In the genomic region with DNA sequence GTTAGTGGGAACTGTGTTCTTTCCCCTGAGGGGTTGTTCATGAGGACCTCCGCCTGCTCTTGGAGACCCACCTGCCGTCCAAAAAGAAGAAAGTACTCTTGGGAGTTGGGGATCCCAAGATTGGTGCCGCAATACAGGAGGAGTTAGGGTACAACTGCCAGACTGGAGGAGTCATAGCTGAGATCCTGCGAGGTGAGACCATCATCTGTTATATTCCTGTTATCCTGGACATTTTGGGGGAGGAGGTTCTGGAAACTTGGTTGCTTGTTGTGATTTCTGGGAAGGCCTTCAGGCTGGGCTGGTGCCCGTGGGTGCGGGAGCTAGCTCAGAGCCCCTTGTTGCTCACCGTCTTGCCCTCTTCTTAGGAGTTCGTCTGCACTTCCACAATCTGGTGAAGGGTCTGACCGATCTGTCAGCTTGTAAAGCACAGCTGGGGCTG, we compare ENCODE assay signal across 1 cellular context.
TF ChIP-seq lines count a peak whose summit lies in the region.

No MANE protein-coding gene starts in this region.

TF ChIP-seq in K562, 482 proteins besides CTCF, POLR2A, EP300 and RAD21:
- TF ChIP-seq KDM5B (IDR thresholded peaks at IDR 0.05; ENCODE audit: insufficient replicate concordance, low read depth, low read length) (peak; percentile 12), POLR2AphosphoS2 (IDR thresholded peaks at IDR 0.05; ENCODE audit: low read length) (no peak)
- TF ChIP-seq, protein P1, sequence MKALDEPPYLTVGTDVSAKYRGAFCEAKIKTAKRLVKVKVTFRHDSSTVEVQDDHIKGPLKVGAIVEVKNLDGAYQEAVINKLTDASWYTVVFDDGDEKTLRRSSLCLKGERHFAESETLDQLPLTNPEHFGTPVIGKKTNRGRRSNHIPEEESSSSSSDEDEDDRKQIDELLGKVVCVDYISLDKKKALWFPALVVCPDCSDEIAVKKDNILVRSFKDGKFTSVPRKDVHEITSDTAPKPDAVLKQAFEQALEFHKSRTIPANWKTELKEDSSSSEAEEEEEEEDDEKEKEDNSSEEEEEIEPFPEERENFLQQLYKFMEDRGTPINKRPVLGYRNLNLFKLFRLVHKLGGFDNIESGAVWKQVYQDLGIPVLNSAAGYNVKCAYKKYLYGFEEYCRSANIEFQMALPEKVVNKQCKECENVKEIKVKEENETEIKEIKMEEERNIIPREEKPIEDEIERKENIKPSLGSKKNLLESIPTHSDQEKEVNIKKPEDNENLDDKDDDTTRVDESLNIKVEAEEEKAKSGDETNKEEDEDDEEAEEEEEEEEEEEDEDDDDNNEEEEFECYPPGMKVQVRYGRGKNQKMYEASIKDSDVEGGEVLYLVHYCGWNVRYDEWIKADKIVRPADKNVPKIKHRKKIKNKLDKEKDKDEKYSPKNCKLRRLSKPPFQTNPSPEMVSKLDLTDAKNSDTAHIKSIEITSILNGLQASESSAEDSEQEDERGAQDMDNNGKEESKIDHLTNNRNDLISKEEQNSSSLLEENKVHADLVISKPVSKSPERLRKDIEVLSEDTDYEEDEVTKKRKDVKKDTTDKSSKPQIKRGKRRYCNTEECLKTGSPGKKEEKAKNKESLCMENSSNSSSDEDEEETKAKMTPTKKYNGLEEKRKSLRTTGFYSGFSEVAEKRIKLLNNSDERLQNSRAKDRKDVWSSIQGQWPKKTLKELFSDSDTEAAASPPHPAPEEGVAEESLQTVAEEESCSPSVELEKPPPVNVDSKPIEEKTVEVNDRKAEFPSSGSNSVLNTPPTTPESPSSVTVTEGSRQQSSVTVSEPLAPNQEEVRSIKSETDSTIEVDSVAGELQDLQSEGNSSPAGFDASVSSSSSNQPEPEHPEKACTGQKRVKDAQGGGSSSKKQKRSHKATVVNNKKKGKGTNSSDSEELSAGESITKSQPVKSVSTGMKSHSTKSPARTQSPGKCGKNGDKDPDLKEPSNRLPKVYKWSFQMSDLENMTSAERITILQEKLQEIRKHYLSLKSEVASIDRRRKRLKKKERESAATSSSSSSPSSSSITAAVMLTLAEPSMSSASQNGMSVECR (CRISPR knock-in tag; IDR thresholded peaks at IDR 0.05): 0 out of 2 replicates have a peak, but pooled peaks have one; percentile 6
- TF ChIP-seq, protein P2, sequence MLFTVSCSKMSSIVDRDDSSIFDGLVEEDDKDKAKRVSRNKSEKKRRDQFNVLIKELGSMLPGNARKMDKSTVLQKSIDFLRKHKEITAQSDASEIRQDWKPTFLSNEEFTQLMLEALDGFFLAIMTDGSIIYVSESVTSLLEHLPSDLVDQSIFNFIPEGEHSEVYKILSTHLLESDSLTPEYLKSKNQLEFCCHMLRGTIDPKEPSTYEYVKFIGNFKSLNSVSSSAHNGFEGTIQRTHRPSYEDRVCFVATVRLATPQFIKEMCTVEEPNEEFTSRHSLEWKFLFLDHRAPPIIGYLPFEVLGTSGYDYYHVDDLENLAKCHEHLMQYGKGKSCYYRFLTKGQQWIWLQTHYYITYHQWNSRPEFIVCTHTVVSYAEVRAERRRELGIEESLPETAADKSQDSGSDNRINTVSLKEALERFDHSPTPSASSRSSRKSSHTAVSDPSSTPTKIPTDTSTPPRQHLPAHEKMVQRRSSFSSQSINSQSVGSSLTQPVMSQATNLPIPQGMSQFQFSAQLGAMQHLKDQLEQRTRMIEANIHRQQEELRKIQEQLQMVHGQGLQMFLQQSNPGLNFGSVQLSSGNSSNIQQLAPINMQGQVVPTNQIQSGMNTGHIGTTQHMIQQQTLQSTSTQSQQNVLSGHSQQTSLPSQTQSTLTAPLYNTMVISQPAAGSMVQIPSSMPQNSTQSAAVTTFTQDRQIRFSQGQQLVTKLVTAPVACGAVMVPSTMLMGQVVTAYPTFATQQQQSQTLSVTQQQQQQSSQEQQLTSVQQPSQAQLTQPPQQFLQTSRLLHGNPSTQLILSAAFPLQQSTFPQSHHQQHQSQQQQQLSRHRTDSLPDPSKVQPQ (CRISPR knock-in tag; IDR thresholded peaks at IDR 0.05; ENCODE audit: borderline replicate concordance): no peak
